In genomic region chr7:44240983-44241510, GRCh38 we compare ENCODE assay signal across 1 cellular context.
A peak's percentile ranks its signal among the peaks of the same experiment; 100 is the strongest.
TF ChIP-seq lines count a peak whose summit lies in the region.

No MANE protein-coding gene starts in this region.

TF ChIP-seq in HepG2, 621 proteins besides CTCF, POLR2A, EP300 and RAD21 (continued from another document):
- no peak for TF ChIP-seq SKIL (CRISPR knock-in tag; IDR thresholded peaks at IDR 0.05; ENCODE audit: borderline replicate concordance)
- no peak for TF ChIP-seq ZNF652 (CRISPR knock-in tag; IDR thresholded peaks at IDR 0.05; ENCODE audit: borderline replicate concordance, low read depth)
- no peak for TF ChIP-seq ZNF781 (CRISPR knock-in tag; IDR thresholded peaks at IDR 0.05; ENCODE audit: borderline replicate concordance, not compliant biosample characterization)
- no peak for TF ChIP-seq SAFB2 (CRISPR knock-in tag; IDR thresholded peaks at IDR 0.05; ENCODE audit: borderline replicate concordance, low read depth)
- no peak for TF ChIP-seq ZNF619 (CRISPR knock-in tag; IDR thresholded peaks at IDR 0.05)
- no peak for TF ChIP-seq SOX5 (CRISPR knock-in tag; IDR thresholded peaks at IDR 0.05; ENCODE audit: borderline replicate concordance)
- no peak for TF ChIP-seq ZNF891 (CRISPR knock-in tag; IDR thresholded peaks at IDR 0.05)
- TF ChIP-seq ZBTB38 (CRISPR knock-in tag; IDR thresholded peaks at IDR 0.05) = no peak
- TF ChIP-seq RERE (CRISPR knock-in tag; IDR thresholded peaks at IDR 0.05; ENCODE audit: low read depth) = no peak
- peak; percentile 43; the same call in 1 of the 2 replicates for TF ChIP-seq RXRB (CRISPR knock-in tag; IDR thresholded peaks at IDR 0.05; ENCODE audit: borderline replicate concordance)
- no peak for TF ChIP-seq ZNF572 (CRISPR knock-in tag; IDR thresholded peaks at IDR 0.05)
- TF ChIP-seq ZSCAN20 (CRISPR knock-in tag; IDR thresholded peaks at IDR 0.05; ENCODE audit: borderline replicate concordance) = no peak
- 0 out of 2 replicates have a peak, but pooled peaks have one; percentile 53 for TF ChIP-seq ELF3 (CRISPR knock-in tag; IDR thresholded peaks at IDR 0.05)
- TF ChIP-seq ZNF180 (CRISPR knock-in tag; IDR thresholded peaks at IDR 0.05; ENCODE audit: borderline replicate concordance, low read depth) = no peak
- no peak for TF ChIP-seq HNF4A (CRISPR knock-in tag; IDR thresholded peaks at IDR 0.05)
